Comparison of ENCODE assay signal across 13 cellular contexts in the genomic region with DNA sequence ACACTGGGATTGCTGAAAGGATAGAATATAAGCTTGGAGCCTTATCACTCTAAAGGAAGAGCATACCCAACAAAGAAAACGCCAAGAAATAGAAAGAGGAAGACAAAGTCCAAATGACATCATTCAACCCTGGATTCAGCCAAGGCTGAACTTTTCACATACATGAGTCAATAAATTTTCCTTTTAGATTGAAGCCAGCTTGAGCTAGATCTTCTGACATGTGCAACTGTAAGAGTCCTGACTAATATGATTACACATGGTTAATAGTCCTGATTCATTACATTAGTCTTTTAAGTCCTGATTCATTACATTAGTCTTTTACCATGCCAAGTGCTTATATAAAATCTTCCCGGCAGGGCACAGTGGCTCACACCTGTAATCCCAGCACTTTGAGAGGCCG. TPM values are rescaled to one million over a fixed set of nuclear protein-coding genes. Genes with fewer than 3 reads are reported as not detected.
DNase-seq lines count a peak whose midpoint lies in the region; ATAC-seq, FAIRE-seq and TF ChIP-seq lines count a peak whose summit lies in the region.
"Had no signal": no experiment of that assay in that cellular context is flagged by ENCODE, and none has a peak within 500 bp of the region (broad histone marks: within the 10 kb centered on the region; RNA-seq: fewer than 3 reads in every experiment).

No MANE protein-coding gene starts in this region.

- BruUV-seq in IMR-90 (replicated peaks; lab: Mats Ljungman, UMichigan), result no TSS peak

- H3K23ac ChIP-seq in IMR-90 (ENCODE audit: low read depth, low read length), result no peak overlapping the region

- H3K27me3 ChIP-seq in IMR-90 (ENCODE audit: control insufficient read depth, insufficient read depth, low read length) (no peaks in the 10 kb centered on the region), keratinocyte (ENCODE audit: control insufficient read depth, extremely low read depth, insufficient read depth, low read length) (no peaks in the 10 kb centered on the region), SJCRH30 (no peaks in the 10 kb centered on the region)
- H3K27me3 ChIP-seq: gastrocnemius medialis had no signal

- H2BK5ac ChIP-seq in IMR-90 (ENCODE audit: low read depth, low read length, poor library complexity, severe bottlenecking), result no peak overlapping the region

- H3K9me1 ChIP-seq in IMR-90 (ENCODE audit: insufficient read depth, low read length), result no peaks in the 10 kb centered on the region
- no peaks in the 10 kb centered on the region for H3K9me1 ChIP-seq in keratinocyte (ENCODE audit: control insufficient read depth, extremely low read depth, insufficient read depth, low read length)

- peak; percentile 51 for DNase-seq in AG20443 (ENCODE audit: low spot score)
- DNase-seq in IMR-90, result peak; percentile 93
- DNase-seq in amniotic stem cell (lab: John Stamatoyannopoulos, UW), result peak; percentile 33
- peak; percentile 69 for DNase-seq in keratinocyte (ENCODE audit: low read depth, low spot score)
- no peak for DNase-seq in SJCRH30
- DNase-seq in NCI-H2227 treated with DMSO at 0.1 percent for 48 hours (lab: John Stamatoyannopoulos, UW), result no peak
- DNase-seq: activated CD4-positive, alpha-beta T cell treated with anti-CD3 and anti-CD28 coated beads, Interleukin-2, amount 50 U/mL, for 1 hour; DMS153; gastrocnemius medialis; NCI-H2081 treated with DMSO at 0.1 percent for 48 hours had no signal

- no peak for TF ChIP-seq POLR2A in IMR-90 (IDR thresholded peaks at IDR 0.05; ENCODE audit: low read depth, low read length)

- H2AK9ac ChIP-seq in IMR-90 (replicated peaks; ENCODE audit: low read depth, low read length, poor library complexity), result no peak overlapping the region

- in situ Hi-C loops in IMR-90 (cut with MboI; ENCODE audit: low sequenced_read_pairs), result no loop called here

- H3K9me3 ChIP-seq in IMR-90 (ENCODE audit: control insufficient read depth, insufficient read depth, low read length) (no peaks in the 10 kb centered on the region), keratinocyte (ENCODE audit: control insufficient read depth, low read depth, low read length) (peaks cover 2% of the 10 kb centered on the region), SJCRH30 (replicated peaks) (no peaks in the 10 kb centered on the region)
- H3K9me3 ChIP-seq: gastrocnemius medialis had no signal

- WGBS in IMR-90 (ENCODE audit: extremely low coverage in 2 of 2, insufficient read length in 1 of 2), 2 experiments, result no CpG with 5 or more reads among the region's 3 CpGs

- H3K4me1 ChIP-seq in IMR-90 (ENCODE audit: control insufficient read depth, insufficient read depth, low read length) (no peaks in the 10 kb centered on the region; the same call in 1 of the 2 replicates), keratinocyte (ENCODE audit: control insufficient read depth, extremely low read depth, insufficient read depth, low read length) (peaks cover 21% of the 10 kb centered on the region), SJCRH30 (no peaks in the 10 kb centered on the region)
- H3K4me1 ChIP-seq: gastrocnemius medialis had no signal

- no peak overlapping the region for H3K4me3 ChIP-seq in IMR-90 (ENCODE audit: insufficient read depth, low read depth, low read length)
- H3K4me3 ChIP-seq in keratinocyte (ENCODE audit: control insufficient read depth in 2 of 3, extremely low read depth in 1 of 3, insufficient read depth in 2 of 3, low read depth in 1 of 3, low read length in 3 of 3), result no peak overlapping the region
- no peak overlapping the region for H3K4me3 ChIP-seq in SJCRH30
- H3K4me3 ChIP-seq: gastrocnemius medialis, skin epidermis had no signal

- H2AFZ ChIP-seq in IMR-90 (replicated peaks; ENCODE audit: low read length, poor library complexity), result peak overlapping the region; percentile 18
- no peak overlapping the region for H2AFZ ChIP-seq in keratinocyte (ENCODE audit: control insufficient read depth, low read length)

- ATAC-seq in IMR-90 (ENCODE audit: low read depth), result peak; percentile 49; the same call in 1 of the 2 replicates
- no peak for ATAC-seq in GM21515 (IDR thresholded peaks at IDR 0.05; ENCODE audit: unreplicated experiment)
- no peak for ATAC-seq in GM21723 (IDR thresholded peaks at IDR 0.05; ENCODE audit: unreplicated experiment)
- ATAC-seq: gastrocnemius medialis had no signal

- H4K91ac ChIP-seq in IMR-90 (ENCODE audit: insufficient read depth, low read depth, low read length), result no peak overlapping the region

- peak; percentile 74 for FAIRE-seq in keratinocyte (lab: Jason Lieb, UNC)

- H3K9ac ChIP-seq in IMR-90 (ENCODE audit: low read depth, low read length), result no peak overlapping the region
- H3K9ac ChIP-seq in keratinocyte (ENCODE audit: control insufficient read depth, extremely low read depth, insufficient read depth, low read length), result no peak overlapping the region

- no peak overlapping the region for H2BK120ac ChIP-seq in IMR-90 (ENCODE audit: low read depth, low read length)

- no peak overlapping the region for H2BK20ac ChIP-seq in IMR-90 (ENCODE audit: low read depth, low read length)

- TF ChIP-seq RAD21 in IMR-90 (IDR thresholded peaks at IDR 0.05; ENCODE audit: low read length), result no peak

- no peaks in the 10 kb centered on the region for H3K79me2 ChIP-seq in keratinocyte (ENCODE audit: control insufficient read depth, insufficient read depth, low read length)

- dilution Hi-C loops in IMR-90 (cut with HindIII; ENCODE audit: low sequenced_read_pairs, unreplicated experiment) (no loop called here), keratinocyte (cut with MboI; ENCODE audit: extremely low pct_ligation_motif_present, low sequenced_read_pairs) (no loop called here)

- no peaks in the 10 kb centered on the region for H3K79me1 ChIP-seq in IMR-90 (ENCODE audit: low read depth in 1 of 2, low read length in 2 of 2)

- intact Hi-C loops in IMR-90 (cut with micrococcal nuclease), result no loop called here

- CTCF ChIA-PET in IMR-90 (lab: Yijun Ruan, JAX), result interaction anchor here (0.7 kb wide), 1 partner anchor 38 kb away, joined by 3 read pairs; no protein-coding TSS in a partner anchor

- H2AK5ac ChIP-seq in IMR-90 (ENCODE audit: low read depth, low read length), result no peak overlapping the region

- no peak overlapping the region for H4K8ac ChIP-seq in IMR-90 (ENCODE audit: low read depth in 2 of 2, low read length in 2 of 2)

- H3K27ac ChIP-seq in IMR-90 (ENCODE audit: insufficient read depth, low read length) (no peak overlapping the region), keratinocyte (ENCODE audit: control insufficient read depth, insufficient read depth, low read length) (peak overlapping the region; percentile 53), SJCRH30 (no peak overlapping the region)
- H3K27ac ChIP-seq: gastrocnemius medialis had no signal

- H3K18ac ChIP-seq in IMR-90 (ENCODE audit: low read depth, low read length), result no peak overlapping the region

- no peak overlapping the region for H3K4ac ChIP-seq in IMR-90 (ENCODE audit: low read depth, low read length)

- POLR2A ChIA-PET in IMR-90 (lab: Charles Lee; ENCODE audit: unreplicated experiment), result no interaction called here

- TF ChIP-seq CTCF in IMR-90 (conservative IDR thresholded peaks at IDR 0.05; ENCODE audit: low read depth, low read length), result no peak
- no peak for TF ChIP-seq CTCF in keratinocyte (optimal IDR thresholded peaks at IDR 0.05 in 1 of 3, IDR thresholded peaks at IDR 0.05 in 1 of 3, conservative IDR thresholded peaks at IDR 0.05 in 1 of 3; ENCODE audit: extremely low read depth in 1 of 3, insufficient read depth in 2 of 3, low read length in 3 of 3)

- H3K36me3 ChIP-seq in IMR-90 (ENCODE audit: control insufficient read depth, insufficient read depth, low read length) (no peaks in the 10 kb centered on the region), keratinocyte (ENCODE audit: control insufficient read depth in 2 of 2, extremely low read depth in 1 of 2, insufficient read depth in 2 of 2, low read length in 2 of 2) (no peaks in the 10 kb centered on the region), SJCRH30 (no peaks in the 10 kb centered on the region)
- H3K36me3 ChIP-seq: gastrocnemius medialis had no signal

- H3K14ac ChIP-seq in IMR-90 (replicated peaks; ENCODE audit: low read depth, low read length), result no peak overlapping the region

- H3K56ac ChIP-seq in IMR-90 (ENCODE audit: extremely low read depth, insufficient read depth, low read length), result no peak overlapping the region

- H3K4me2 ChIP-seq in IMR-90 (ENCODE audit: low read depth, low read length) (peak overlapping the region; percentile 46; the same call in 1 of the 2 replicates), keratinocyte (ENCODE audit: control insufficient read depth, extremely low read depth, insufficient read depth, low read depth, low read length) (peak overlapping the region; percentile 23)

- H4K20me1 ChIP-seq in IMR-90 (ENCODE audit: insufficient read depth, low read length), result no peaks in the 10 kb centered on the region
- H4K20me1 ChIP-seq in keratinocyte (ENCODE audit: control insufficient read depth, extremely low read depth, insufficient read depth, low read length), result no peaks in the 10 kb centered on the region

- no peak overlapping the region for H2BK15ac ChIP-seq in IMR-90 (ENCODE audit: low read depth, low read length)

- H4K5ac ChIP-seq in IMR-90 (ENCODE audit: low read depth, low read length), result no peak overlapping the region

RNA-seq across cellular contexts. Expression of gene DENND6A, which starts 13.6 kb away (rescaled TPM):
- 9.0 and 10.3 TPM in 2 replicates for total RNA-seq in IMR-90 (2012; rRNA removed)
- 3.5 and 3.8 TPM in 2 replicates for polyA plus RNA-seq in IMR-90 (2012; rRNA removed)
- polyA plus RNA-seq in IMR-90 (2012; cell fraction: cytosol; rRNA removed), result 0.64 and 1.2 TPM in 2 replicates
- 1.3 and 7.0 TPM in 2 replicates for polyA plus RNA-seq in IMR-90 (2012; cell fraction: nucleus; rRNA removed; ENCODE audit: low replicate concordance)
- 13.8 to 22.8 TPM (median 21.6 TPM) in 3 replicates for polyA plus RNA-seq in keratinocyte
- polyA plus RNA-seq in keratinocyte (2011; ENCODE audit: low read depth), result 5.8 TPM
- 7.9 and 14.8 TPM in 2 replicates for polyA plus RNA-seq in keratinocyte (2011; cell fraction: cytosol; rRNA removed)
- 17.2 and 18.8 TPM in 2 replicates for polyA plus RNA-seq in keratinocyte (2011; cell fraction: nucleus; rRNA removed)
- polyA plus RNA-seq in keratinocyte (2012; ENCODE audit: low replicate concordance), result 15.7 and 17.1 TPM in 2 replicates
- polyA minus RNA-seq in keratinocyte, result 19.8 to 39.0 TPM (median 23.3 TPM) in 3 replicates
- polyA minus RNA-seq in keratinocyte (2011; cell fraction: cytosol; rRNA and poly(A)+ RNA removed), result 9.2 TPM
- polyA minus RNA-seq in keratinocyte (2011; cell fraction: nucleus; rRNA and poly(A)+ RNA removed), result 14.2 and 36.1 TPM in 2 replicates
- 18.1 and 19.8 TPM in 2 replicates for total RNA-seq in SJCRH30 (2014; rRNA removed; shearing (Covaris generic))

RNA-seq across cellular contexts. Expression of gene SLMAP, which starts 49.6 kb away (rescaled TPM):
- total RNA-seq in IMR-90 (2012; rRNA removed), result 26.5 and 32.2 TPM in 2 replicates
- 14.1 and 15.5 TPM in 2 replicates for polyA plus RNA-seq in IMR-90 (2012; rRNA removed)
- 5.0 and 19.4 TPM in 2 replicates for polyA plus RNA-seq in IMR-90 (2012; cell fraction: cytosol; rRNA removed)
- polyA plus RNA-seq in IMR-90 (2012; cell fraction: nucleus; rRNA removed; ENCODE audit: low replicate concordance), result 10.6 and 24.7 TPM in 2 replicates
- polyA plus RNA-seq in keratinocyte, result 44.4 to 58.0 TPM (median 53.1 TPM) in 3 replicates
- polyA plus RNA-seq in keratinocyte (2011; ENCODE audit: low read depth), result 150 TPM
- polyA plus RNA-seq in keratinocyte (2011; cell fraction: cytosol; rRNA removed), result 36.2 and 58.9 TPM in 2 replicates
- 68.3 and 79.3 TPM in 2 replicates for polyA plus RNA-seq in keratinocyte (2011; cell fraction: nucleus; rRNA removed)
- 37.2 and 52.5 TPM in 2 replicates for polyA plus RNA-seq in keratinocyte (2012; ENCODE audit: low replicate concordance)
- polyA minus RNA-seq in keratinocyte, result 76.8 to 122 TPM (median 104 TPM) in 3 replicates
- 78.1 TPM for polyA minus RNA-seq in keratinocyte (2011; cell fraction: cytosol; rRNA and poly(A)+ RNA removed)
- polyA minus RNA-seq in keratinocyte (2011; cell fraction: nucleus; rRNA and poly(A)+ RNA removed), result 103 and 188 TPM in 2 replicates
- total RNA-seq in SJCRH30 (2014; rRNA removed; shearing (Covaris generic)), result 27.1 and 27.8 TPM in 2 replicates

Comparison
In these comparisons a context has a peak if more than half of its experiments do, and no peak if none do; other contexts are left out.
1. DNase-seq: peak in AG20443 (single experiment), IMR-90 (single experiment), amniotic stem cell (single experiment) and keratinocyte (single experiment); none in SJCRH30 (0 of 2) and NCI-H2227 treated with DMSO at 0.1 percent for 48 hours (single experiment).